21 cellular contexts compared by ENCODE assay signal in the genomic region with DNA sequence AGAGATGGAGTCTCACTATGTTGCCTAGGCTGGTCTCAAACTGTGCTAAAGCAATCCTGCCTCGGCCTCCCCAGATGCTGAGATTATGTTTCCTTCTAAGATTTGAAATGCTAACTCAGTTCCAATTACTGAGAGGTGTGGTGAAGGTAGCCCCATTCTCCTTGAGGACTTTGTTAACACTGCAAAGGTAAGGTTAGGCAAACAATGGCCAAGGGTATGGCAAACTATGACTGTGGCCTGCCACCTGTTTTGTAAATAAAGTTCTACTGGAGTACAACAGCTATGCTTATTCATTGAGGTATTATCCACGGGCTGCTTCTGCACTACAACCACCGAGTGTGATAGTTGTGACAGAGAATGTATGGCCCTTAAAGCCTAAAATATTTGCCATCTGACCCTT. TPM values are rescaled to one million over a fixed set of nuclear protein-coding genes. Genes with fewer than 3 reads are reported as not detected.
DNase-seq lines count a peak whose midpoint lies in the region; TF ChIP-seq lines count a peak whose summit lies in the region.
"Had no signal": no experiment of that assay in that cellular context is flagged by ENCODE, and none has a peak within 500 bp of the region (broad histone marks: within the 10 kb centered on the region; RNA-seq: fewer than 3 reads in every experiment).

No MANE protein-coding gene starts in this region.

- H3K4me1 ChIP-seq in breast epithelium, result no peaks in the 10 kb centered on the region
- no peaks in the 10 kb centered on the region for H3K4me1 ChIP-seq in stomach smooth muscle (ENCODE audit: control insufficient read depth, insufficient read depth, low read length)
- H3K4me1 ChIP-seq: A549, BLaER1, SJSA1 had no signal

- TF ChIP-seq POLR2A in breast epithelium (IDR thresholded peaks at IDR 0.05), result no peak

- POLR2A ChIA-PET in MCF 10A (lab: Yijun Ruan, JAX), result interaction anchor here (0.6 to 15.2 kb wide), 3 partner anchors 8 to 23 kb away, joined by 3 to 203 read pairs (median 34); a partner anchor contains a TSS

- intact Hi-C loops in MCF 10A (cut with micrococcal nuclease), result no loop called here
- intact Hi-C loops in breast epithelium (cut with DNase I; ENCODE audit: low total_unique reads), result no loop called here

- no peaks in the 10 kb centered on the region for H3K9me3 ChIP-seq in breast epithelium
- H3K9me3 ChIP-seq in stomach smooth muscle (ENCODE audit: control insufficient read depth in 2 of 2, low read length in 2 of 2), result no peaks in the 10 kb centered on the region
- H3K9me3 ChIP-seq: A549, BLaER1, SJSA1 had no signal

- H3K4me1 Mint-ChIP-seq in MCF 10A (ENCODE audit: insufficient read depth, unreplicated experiment) (peaks cover 12% of the 10 kb centered on the region), HFFc6 (ENCODE audit: low read depth) (no peaks in the 10 kb centered on the region; the same call in 1 of the 2 replicates), chondrocyte (ENCODE audit: low read depth) (no peaks in the 10 kb centered on the region)

- H3K9ac ChIP-seq in stomach smooth muscle (ENCODE audit: low read length in 2 of 2), result no peak overlapping the region
- H3K9ac ChIP-seq: BLaER1 had no signal

- TSS peak; percentile 3 for BruUV-seq in MCF 10A (replicated peaks; lab: Mats Ljungman, UMichigan)

- peaks cover 19% of the 10 kb centered on the region for H3K36me3 ChIP-seq in breast epithelium
- H3K36me3 ChIP-seq in stomach smooth muscle (ENCODE audit: control insufficient read depth in 2 of 2, insufficient read depth in 2 of 2, low read length in 2 of 2), result peaks cover 66 to 70% of the 10 kb centered on the region in 2 donors

- H3K4me3 Mint-ChIP-seq in MCF 10A (ENCODE audit: unreplicated experiment) (no peak overlapping the region), HFFc6 (no peak overlapping the region), chondrocyte (ENCODE audit: unreplicated experiment) (no peak overlapping the region)
- H3K4me3 Mint-ChIP-seq: CD4-positive, alpha-beta memory T cell had no signal

- no peak for DNase-seq in MCF 10A (ENCODE audit: unreplicated experiment)
- DNase-seq in breast epithelium (ENCODE audit: low spot score in 2 of 2), result no peak
- no peak for DNase-seq in HFFc6
- DNase-seq in chondrocyte (ENCODE audit: low spot score), result no peak
- DNase-seq in dermis blood vessel endothelial cell, result no peak
- no peak for DNase-seq in NCI-H1092 treated with DMSO at 0.1 percent for 48 hours (lab: John Stamatoyannopoulos, UW)
- DNase-seq in AG20443 (ENCODE audit: low spot score), result no peak
- DNase-seq: CD4-positive, alpha-beta memory T cell; DND-41; MM.1S; NCI-H1105; NCI-H2171 treated with DMSO at 0.1 percent for 48 hours; NCI-H524 treated with DMSO at 0.1 percent for 48 hours; NCI-H82 had no signal

- H3K9me3 Mint-ChIP-seq in MCF 10A (ENCODE audit: unreplicated experiment) (no peaks in the 10 kb centered on the region), HFFc6 (no peaks in the 10 kb centered on the region), chondrocyte (ENCODE audit: low read depth) (no peaks in the 10 kb centered on the region)
- H3K9me3 Mint-ChIP-seq: CD4-positive, alpha-beta memory T cell had no signal

- no peaks in the 10 kb centered on the region for H3K27me3 ChIP-seq in breast epithelium
- no peaks in the 10 kb centered on the region for H3K27me3 ChIP-seq in stomach smooth muscle (ENCODE audit: control insufficient read depth in 1 of 2, insufficient read depth in 2 of 2, low read length in 2 of 2)
- H3K27me3 ChIP-seq: BLaER1, SJSA1 had no signal

- H3K36me3 Mint-ChIP-seq in MCF 10A (ENCODE audit: insufficient read depth, unreplicated experiment), result no peaks in the 10 kb centered on the region
- peaks cover 53% of the 10 kb centered on the region for H3K36me3 Mint-ChIP-seq in HFFc6 (ENCODE audit: low read depth)
- peaks cover 43% of the 10 kb centered on the region for H3K36me3 Mint-ChIP-seq in chondrocyte (ENCODE audit: low read depth)

- H3K27ac Mint-ChIP-seq in MCF 10A (ENCODE audit: low read depth, unreplicated experiment), result no peak overlapping the region
- H3K27ac Mint-ChIP-seq in HFFc6, result peak overlapping the region; percentile 24; the same call in 1 of the 2 replicates
- H3K27ac Mint-ChIP-seq in chondrocyte (ENCODE audit: unreplicated experiment), result peak overlapping the region; percentile 32

- CTCF ChIA-PET in MCF 10A (lab: Yijun Ruan, JAX), result no interaction called here

- H3K27me3 Mint-ChIP-seq in MCF 10A (ENCODE audit: insufficient read depth, unreplicated experiment), result no peaks in the 10 kb centered on the region
- no peaks in the 10 kb centered on the region for H3K27me3 Mint-ChIP-seq in HFFc6 (ENCODE audit: insufficient read depth)
- no peaks in the 10 kb centered on the region for H3K27me3 Mint-ChIP-seq in chondrocyte (ENCODE audit: low read depth)
- H3K27me3 Mint-ChIP-seq: CD4-positive, alpha-beta memory T cell had no signal

- H3K4me3 ChIP-seq in breast epithelium, result no peak overlapping the region
- no peak overlapping the region for H3K4me3 ChIP-seq in stomach smooth muscle (ENCODE audit: low read length in 2 of 2)
- H3K4me3 ChIP-seq: A549, BLaER1, SJSA1 had no signal

- TF ChIP-seq CTCF in MCF 10A (IDR thresholded peaks at IDR 0.05; ENCODE audit: unreplicated experiment) (no peak), breast epithelium (IDR thresholded peaks at IDR 0.05) (no peak), HFFc6 (IDR thresholded peaks at IDR 0.05) (no peak), chondrocyte (IDR thresholded peaks at IDR 0.05) (no peak)

- H3K27ac ChIP-seq in breast epithelium, result no peak overlapping the region
- H3K27ac ChIP-seq in stomach smooth muscle (ENCODE audit: low read length), result peak overlapping the region; percentile 6
- H3K27ac ChIP-seq: A549, BLaER1, SJSA1 had no signal

RNA-seq across cellular contexts. Expression of a gene that starts 9.6 kb away (rescaled TPM):
- total RNA-seq in MCF 10A (2022) (36.2 and 43.1 TPM in 2 replicates), breast epithelium (10 to 100 TPM; 29.2 to 32.6 (median 29.4) TPM), chondrocyte (39.8 to 52.2 TPM (median 51.4 TPM) in 3 replicates), dermis blood vessel endothelial cell (59.4 and 60.6 TPM in 2 replicates)
- total RNA-seq in HFFc6 (2021; fragmentation: NEBNext Ultra II Directional; extraction: Animal tissue kit (Norgen Biotek cat#: 25700)), result 10 to 100 TPM; 26.1 to 35.4 (median 32.1) TPM

RNA-seq across cellular contexts. Expression of a gene that starts 13.5 kb away (rescaled TPM):
- total RNA-seq in MCF 10A (2022) (90.9 and 104 TPM in 2 replicates), breast epithelium (10 to 100 TPM; 52.0 to 81.5 (median 64.2) TPM), chondrocyte (32.3 to 43.2 TPM (median 35.2 TPM) in 3 replicates), dermis blood vessel endothelial cell (25.7 and 32.8 TPM in 2 replicates)
- 10 to 100 TPM; 22.6 to 26.1 (median 23.5) TPM for total RNA-seq in HFFc6 (2021; fragmentation: NEBNext Ultra II Directional; extraction: Animal tissue kit (Norgen Biotek cat#: 25700))

RNA-seq across cellular contexts. Expression of a gene that starts 20.7 kb away (rescaled TPM):
- not detected in 2 replicates for total RNA-seq in MCF 10A (2022)
- not detected for total RNA-seq in breast epithelium
- not detected for total RNA-seq in HFFc6 (2021; fragmentation: NEBNext Ultra II Directional; extraction: Animal tissue kit (Norgen Biotek cat#: 25700))
- not detected in 3 replicates for total RNA-seq in chondrocyte
- 0.19 TPM in 1 of 2 replicates, not detected in the other for total RNA-seq in dermis blood vessel endothelial cell
- total RNA-seq: CD4-positive, alpha-beta memory T cell; H1; LHCN-M2; Right ventricle myocardium inferior; SJSA1 had no signal

RNA-seq across cellular contexts. Expression of a gene that starts 57.6 kb away (rescaled TPM):
- total RNA-seq in MCF 10A (2022) (498 and 555 TPM in 2 replicates), breast epithelium (10 to 100 TPM; 81.8 to 93.7 (median 90.4) TPM), chondrocyte (50.0 to 214 TPM (median 203 TPM) in 3 replicates), dermis blood vessel endothelial cell (101 and 147 TPM in 2 replicates)
- total RNA-seq in HFFc6 (2021; fragmentation: NEBNext Ultra II Directional; extraction: Animal tissue kit (Norgen Biotek cat#: 25700)), result 10 to 100 TPM; 82.0 to 94.6 (median 83.9) TPM
